ENCODE assay signal across 9 cellular contexts in the genomic region with DNA sequence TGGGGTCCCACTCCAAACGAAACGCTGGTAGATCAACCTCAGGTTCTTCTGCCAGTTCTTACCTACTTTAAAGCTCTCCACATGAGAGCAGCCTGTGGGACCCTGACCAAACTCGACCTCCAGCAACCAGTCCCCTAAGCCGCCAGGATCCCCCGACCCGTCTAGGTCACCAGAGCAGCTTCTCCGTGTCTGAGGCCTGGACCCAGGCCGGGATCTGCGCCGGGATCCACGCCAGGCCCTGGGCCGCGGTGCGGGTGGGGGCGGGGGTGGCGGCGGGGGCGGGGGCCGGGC. TPM values are rescaled to one million over a fixed set of nuclear protein-coding genes. Genes with fewer than 3 reads are reported as not detected.
DNase-seq lines count a peak whose midpoint lies in the region; ATAC-seq, FAIRE-seq and TF ChIP-seq lines count a peak whose summit lies in the region.
"Had no signal": no experiment of that assay in that cellular context is flagged by ENCODE, and none has a peak within 500 bp of the region (broad histone marks: within the 10 kb centered on the region; RNA-seq: fewer than 3 reads in every experiment).

No MANE protein-coding gene starts in this region.

- intact Hi-C loops in dorsolateral prefrontal cortex (cut with DNase I) (no loop called here), pancreas (cut with DNase I) (no loop called here)

- H3K27ac ChIP-seq in HUES6 (ENCODE audit: low read depth, low read length) (no peak overlapping the region), dorsolateral prefrontal cortex (peak overlapping the region in 55 of 59 donors; percentile 37 to 98 (median 93)), pancreas (peak overlapping the region in 1 of 4 donors; percentile 87)
- H3K27ac ChIP-seq: neutrophil had no signal

- WGBS in pancreas, 2 donors: 1 to 26% methylated on average over 19 of the region's 19 CpGs

- H3K9ac ChIP-seq in HUES6 (ENCODE audit: low read length): peak overlapping the region; percentile 77

- ATAC-seq in pancreas (no peak), GM19328 (IDR thresholded peaks at IDR 0.05; ENCODE audit: unreplicated experiment) (no peak), GM18867 (IDR thresholded peaks at IDR 0.05; ENCODE audit: unreplicated experiment) (no peak)

- no peak for FAIRE-seq in pancreas (lab: Jason Lieb, UNC)

- H3K36me3 ChIP-seq in GM06990 (ENCODE audit: control insufficient read depth, insufficient read depth, low read length): no peaks in the 10 kb centered on the region
- H3K36me3 ChIP-seq in HUES6 (ENCODE audit: control insufficient read depth, insufficient read depth, low read length): peaks cover 5% of the 10 kb centered on the region; the same call in 1 of the 2 replicates
- no peaks in the 10 kb centered on the region for H3K36me3 ChIP-seq in pancreas
- H3K36me3 ChIP-seq: neutrophil had no signal

- H3K9me3 ChIP-seq in HUES6 (ENCODE audit: control insufficient read depth, insufficient read depth, low read depth, low read length) (peaks cover 4% of the 10 kb centered on the region; the same call in 1 of the 2 replicates), pancreas (no peaks in the 10 kb centered on the region)
- H3K9me3 ChIP-seq: neutrophil had no signal

- TF ChIP-seq CTCF in GM06990 (IDR thresholded peaks at IDR 0.05; ENCODE audit: insufficient read depth, low read length, poor library complexity, severe bottlenecking) (no peak), dorsolateral prefrontal cortex (IDR thresholded peaks at IDR 0.05 in 54 of 56, conservative IDR thresholded peaks at IDR 0.05 in 2 of 56; ENCODE audit: low read depth in 1 of 56, partially characterized antibody in 56 of 56) (no peak), pancreas (IDR thresholded peaks at IDR 0.05) (no peak)

- DNase-seq in GM06990 (ENCODE audit: extremely low read depth, insufficient read length) (no peak), dorsolateral prefrontal cortex (peak in 1 of 10 donors; percentile 34), pancreas (no peak), NCI-H1694 (lab: John Stamatoyannopoulos, UW) (no peak)
- DNase-seq in effector CD8-positive, alpha-beta T cell (lab: John Stamatoyannopoulos, UW): no peak

- H3K4me1 ChIP-seq in HUES6 (ENCODE audit: control insufficient read depth, insufficient read depth, low read length) (peaks cover 13% of the 10 kb centered on the region), pancreas (no peaks in the 10 kb centered on the region)

- H3K4me3 ChIP-seq in GM06990 (replicated peaks; ENCODE audit: low read depth, low read length) (peak overlapping the region; percentile 76), HUES6 (ENCODE audit: low read depth, low read length) (peak overlapping the region; percentile 70), dorsolateral prefrontal cortex (peak overlapping the region in 53 of 59 donors; percentile 11 to 78 (median 65)), pancreas (peak overlapping the region in 3 of 4 donors; percentile 39 to 56 (median 52))

- H3K27me3 ChIP-seq in GM06990 (replicated peaks; ENCODE audit: control insufficient read depth, insufficient read depth, low read length): no peaks in the 10 kb centered on the region
- no peaks in the 10 kb centered on the region for H3K27me3 ChIP-seq in HUES6 (ENCODE audit: control insufficient read depth, insufficient read depth, low read length)
- H3K27me3 ChIP-seq in dorsolateral prefrontal cortex: peaks cover 0 to 55% (median 5%) of the 10 kb centered on the region in 45 donors
- peaks cover 0 to 5% (median 0%) of the 10 kb centered on the region in 4 donors for H3K27me3 ChIP-seq in pancreas
- H3K27me3 ChIP-seq: neutrophil had no signal

RNA-seq across cellular contexts. Expression of a gene that starts 1.4 kb away (rescaled TPM):
- total RNA-seq in dorsolateral prefrontal cortex: 1 to 10 TPM; 2.7 to 8.1 (median 4.7) TPM
- 1 to 10 TPM in 5 of 6 donors, under 1 TPM in 1; 0.69 to 1.9 (median 1.3) TPM for total RNA-seq in pancreas
- polyA plus RNA-seq in pancreas: 1 to 10 TPM in 1 of 2 donors, under 1 TPM in 1; 0.65 to 2.2 TPM

RNA-seq across cellular contexts. Expression of a gene that starts 36.3 kb away (rescaled TPM):
- total RNA-seq in dorsolateral prefrontal cortex (10 to 100 TPM; 22.8 to 95.6 (median 60.1) TPM), pancreas (10 to 100 TPM in 4 of 6 donors, 1 to 10 TPM in 2; 7.1 to 14.7 (median 10.9) TPM)
- polyA plus RNA-seq in pancreas: 10 to 100 TPM; 11.2 to 46.5 TPM
